Comparison of ENCODE assay signal across 8 cellular contexts in genomic region chr4:154743683-154744340, GRCh38. TPM values are rescaled to one million over a fixed set of nuclear protein-coding genes. Genes with fewer than 3 reads are reported as not detected.
DNase-seq lines count a peak whose midpoint lies in the region; ATAC-seq and TF ChIP-seq lines count a peak whose summit lies in the region.

Gene LRAT, plus strand, starts transcription at chr4:154744000. Its CDS starts 327 bp downstream, at chr4:154744327.

- no peaks in the 10 kb centered on the region for H3K9me3 Mint-ChIP-seq in neural progenitor cell

- H3K9ac ChIP-seq in neural progenitor cell, result no peak within 1 kb of the TSS

- H3K36me3 ChIP-seq in neural progenitor cell, result no peaks in the 10 kb centered on the region

- H3K4me1 Mint-ChIP-seq in neural progenitor cell, result peaks cover 43% of the 10 kb centered on the region

- TF ChIP-seq CTCF in foreskin keratinocyte (conservative IDR thresholded peaks at IDR 0.05) (peak; percentile 48), neural progenitor cell (IDR thresholded peaks at IDR 0.05) (peak; percentile 15)

- peaks cover 29% of the 10 kb centered on the region for H4K20me1 ChIP-seq in neural progenitor cell (ENCODE audit: low read depth)

- H3K27ac ChIP-seq in foreskin keratinocyte, result no peak within 1 kb of the TSS
- H3K27ac ChIP-seq in neural progenitor cell, result no peak within 1 kb of the TSS

- H3K36me3 Mint-ChIP-seq in neural progenitor cell, result no peaks in the 10 kb centered on the region

- peak within 1 kb of the TSS; percentile 93 for H3K4me3 Mint-ChIP-seq in neural progenitor cell

- H3K4me2 ChIP-seq in neural progenitor cell, result peak within 1 kb of the TSS; percentile 94

- no peaks in the 10 kb centered on the region for H3K9me3 ChIP-seq in neural progenitor cell (ENCODE audit: low read depth)

- peaks cover 2% of the 10 kb centered on the region for H3K4me1 ChIP-seq in foreskin keratinocyte
- H3K4me1 ChIP-seq in neural progenitor cell, result peaks cover 46% of the 10 kb centered on the region

- peaks cover 43% of the 10 kb centered on the region for H3K27me3 Mint-ChIP-seq in neural progenitor cell (ENCODE audit: insufficient read depth, low read depth)

- peak within 1 kb of the TSS; percentile 62 for H3K4me3 ChIP-seq in neural progenitor cell

- ATAC-seq in foreskin keratinocyte, result peak; percentile 93

- in situ Hi-C loops in KBM-7 (cut with MboI; ENCODE audit: low pct_unique_long_range_greater_than_20kb, low sequenced_read_pairs), result no loop called here

- H3K79me2 ChIP-seq in neural progenitor cell (ENCODE audit: low read depth), result no peaks in the 10 kb centered on the region

- no peak within 1 kb of the TSS for H3K27ac Mint-ChIP-seq in neural progenitor cell

- DNase-seq in NCI-H345 (lab: John Stamatoyannopoulos, UW) (peak; percentile 7), NCI-H345 treated with DMSO at 0.1 percent for 48 hours (lab: John Stamatoyannopoulos, UW; ENCODE audit: unreplicated experiment) (no peak), NCI-H1417 (lab: John Stamatoyannopoulos, UW) (peak in 2 of 3 experiments; percentile 91 to 92), foreskin keratinocyte (peak in 1 of 2 donors; percentile 59), neural progenitor cell (ENCODE audit: low spot score) (peak; percentile 88), ureter (ENCODE audit: low spot score) (peak; percentile 46), KBM-7 (no peak)
- peak; percentile 36 to 58 for DNase-seq in activated T-cell treated with anti-CD3 and anti-CD28 coated beads, Interleukin-2, amount 50 U/mL, for 48 hours

- H3F3A ChIP-seq in neural progenitor cell (ENCODE audit: low read depth), result peaks cover 45% of the 10 kb centered on the region

- peak within 1 kb of the TSS; percentile 96 for H2AFZ ChIP-seq in neural progenitor cell (replicated peaks)

- H3K27me3 ChIP-seq in foreskin keratinocyte, result peaks cover 85% of the 10 kb centered on the region
- H3K27me3 ChIP-seq in neural progenitor cell, result peaks cover 81% of the 10 kb centered on the region

RNA-seq across cellular contexts. Expression of gene LRAT, which starts in this region (rescaled TPM):
- total RNA-seq in foreskin keratinocyte (0.11 and 0.14 TPM in 2 replicates), neural progenitor cell (ENCODE audit: low replicate concordance) (0.81 and 0.94 TPM in 2 replicates), ureter (1.1 TPM)
- polyA plus RNA-seq in foreskin keratinocyte, result 0.02 and 0.08 TPM in 2 replicates

Comparison
In these comparisons a context has a peak if more than half of its experiments do, and no peak if none do; other contexts are left out.
1. DNase-seq: peak in NCI-H345 (single experiment), NCI-H1417 (2 of 3), activated T-cell treated with anti-CD3 and anti-CD28 coated beads, Interleukin-2, amount 50 U/mL, for 48 hours (2 of 2) and ureter (single experiment); none in NCI-H345 treated with DMSO at 0.1 percent for 48 hours (single experiment) and KBM-7 (single experiment).
2. Peak in ATAC-seq in foreskin keratinocyte; RNA of the gene not detected or under 1 TPM.
3. Peak in DNase-seq, H3K4me3 ChIP-seq and H3K4me2 ChIP-seq in neural progenitor cell; RNA of the gene not detected or under 1 TPM.